Comparison of ENCODE assay signal across 10 cellular contexts in the genomic region with DNA sequence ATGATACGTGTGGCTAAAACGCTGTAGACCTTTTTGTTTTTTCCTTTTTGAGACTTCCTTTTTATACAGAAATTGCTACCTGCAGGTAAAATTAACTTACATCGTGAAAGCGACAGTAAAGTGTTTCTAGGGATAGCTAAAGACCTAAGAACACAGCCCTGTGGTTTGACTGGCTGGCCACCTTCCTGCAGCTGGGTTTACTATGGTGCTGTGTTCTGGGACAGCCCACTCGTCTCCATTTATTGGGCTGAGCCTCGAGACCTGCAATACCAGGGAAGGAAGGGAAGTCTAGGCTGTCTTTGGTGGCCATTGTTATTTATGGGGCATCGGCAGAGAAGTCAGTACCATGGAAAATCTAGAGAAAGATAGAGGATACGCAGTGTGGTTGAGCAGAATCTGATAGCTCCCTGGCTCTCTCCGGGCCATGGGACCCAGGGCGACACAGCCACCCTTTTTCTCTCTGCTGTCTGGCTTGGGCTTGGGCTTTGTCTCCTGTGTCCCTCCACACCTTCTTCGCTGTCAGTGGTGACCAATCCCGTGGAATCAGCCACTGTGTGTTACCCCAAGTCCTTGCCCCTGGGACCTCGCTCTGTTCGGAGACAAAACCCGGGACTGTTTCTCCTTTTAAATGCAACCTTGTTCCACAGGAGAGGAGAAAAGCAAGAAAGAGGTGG. TPM values are rescaled to one million over a fixed set of nuclear protein-coding genes. Genes with fewer than 3 reads are reported as not detected.
A peak's percentile ranks its signal among the peaks of the same experiment; 100 is the strongest.
DNase-seq lines count a peak whose midpoint lies in the region; TF ChIP-seq lines count a peak whose summit lies in the region.
"Had no signal": no experiment of that assay in that cellular context is flagged by ENCODE, and none has a peak within 500 bp of the region (broad histone marks: within the 10 kb centered on the region; RNA-seq: fewer than 3 reads in every experiment).

No MANE protein-coding gene starts in this region.

- WGBS in mammary epithelial cell (ENCODE audit: low coverage, missing lambda C conversion rate): 77% methylated on average over 15 of the region's 15 CpGs
- WGBS in mesenchymal stem cell: 96% methylated on average over 15 of the region's 15 CpGs

- H4K20me1 ChIP-seq in mammary epithelial cell (ENCODE audit: insufficient read depth, low read length): no peaks in the 10 kb centered on the region

- H2BK120ac ChIP-seq in mesenchymal stem cell (ENCODE audit: low read depth, low read length): no peak overlapping the region

- no peak overlapping the region for H3K4me2 ChIP-seq in mammary epithelial cell (ENCODE audit: insufficient read depth, low read depth, low read length)
- no peak overlapping the region for H3K4me2 ChIP-seq in mesenchymal stem cell (ENCODE audit: low read length, poor library complexity, severe bottlenecking)

- H3K79me2 ChIP-seq in mammary epithelial cell (ENCODE audit: insufficient read depth, low read length): peaks cover 97% of the 10 kb centered on the region

- H3K9me3 ChIP-seq in HUES6 (ENCODE audit: control insufficient read depth, insufficient read depth, low read depth, low read length) (no peaks in the 10 kb centered on the region), mammary epithelial cell (replicated peaks; ENCODE audit: insufficient read depth, low read length) (peaks cover 7% of the 10 kb centered on the region), mesenchymal stem cell (ENCODE audit: control insufficient read depth, low read length) (no peaks in the 10 kb centered on the region), subcutaneous abdominal adipose tissue (ENCODE audit: control insufficient read depth in 5 of 5, low read length in 5 of 5) (no peaks in the 10 kb centered on the region)

- H3K4ac ChIP-seq in mesenchymal stem cell (ENCODE audit: low read depth in 1 of 2, low read length in 2 of 2): peak overlapping the region in 1 of 2 experiments; percentile 37

- H3K27me3 ChIP-seq in HUES6 (ENCODE audit: control insufficient read depth, insufficient read depth, low read length) (no peaks in the 10 kb centered on the region), mammary epithelial cell (ENCODE audit: insufficient read depth, low read length) (no peaks in the 10 kb centered on the region), mesenchymal stem cell (ENCODE audit: control insufficient read depth in 1 of 2, insufficient read depth in 1 of 2, low read length in 2 of 2) (no peaks in the 10 kb centered on the region), subcutaneous abdominal adipose tissue (ENCODE audit: control insufficient read depth in 5 of 5, insufficient read depth in 4 of 5, low read length in 5 of 5) (no peaks in the 10 kb centered on the region)

- no peak overlapping the region for H2BK5ac ChIP-seq in mesenchymal stem cell (ENCODE audit: low read depth, low read length, poor library complexity, severe bottlenecking)

- no peak overlapping the region for H2BK15ac ChIP-seq in mesenchymal stem cell (ENCODE audit: low read depth, poor library complexity, severe bottlenecking)

- intact Hi-C loops in mammary epithelial cell (cut with micrococcal nuclease): no loop called here

- BruUV-seq in mammary epithelial cell (replicated peaks; lab: Mats Ljungman, UMichigan): no TSS peak

- H4K91ac ChIP-seq in mesenchymal stem cell (ENCODE audit: low read length): peak overlapping the region; percentile 15

- no peaks in the 10 kb centered on the region for H3K79me1 ChIP-seq in mesenchymal stem cell (replicated peaks; ENCODE audit: low read length, poor library complexity, severe bottlenecking)

- peak overlapping the region; percentile 49 to 64 for H2BK12ac ChIP-seq in mesenchymal stem cell (ENCODE audit: low read length in 2 of 2)

- peak overlapping the region in 1 of 2 experiments; percentile 44 for H3K14ac ChIP-seq in mesenchymal stem cell (ENCODE audit: low read length in 2 of 2)

- in situ Hi-C loops in mammary epithelial cell (cut with MboI; ENCODE audit: low sequenced_read_pairs in 2 of 2): no loop called here

- H2AK5ac ChIP-seq in mesenchymal stem cell (ENCODE audit: low read length, severe bottlenecking): peak overlapping the region; percentile 7

- CTCF ChIA-PET in mammary epithelial cell (lab: Charles Lee; ENCODE audit: low non-redundant PET): no interaction called here

- H4K8ac ChIP-seq in mesenchymal stem cell (ENCODE audit: low read length): no peak overlapping the region

- dilution Hi-C loops in mammary epithelial cell (cut with HindIII; ENCODE audit: low sequenced_read_pairs): no loop called here

- H3K27ac ChIP-seq in HUES6 (ENCODE audit: low read depth, low read length): no peak overlapping the region
- H3K27ac ChIP-seq in mammary epithelial cell (ENCODE audit: insufficient read depth, low read depth, low read length): peak overlapping the region; percentile 43
- H3K27ac ChIP-seq in mesenchymal stem cell (ENCODE audit: low read length, poor library complexity, severe bottlenecking): peak overlapping the region; percentile 51
- peak overlapping the region; percentile 14 for H3K27ac ChIP-seq in subcutaneous abdominal adipose tissue (ENCODE audit: low read depth, low read length)
- H3K27ac ChIP-seq: WERI-Rb-1 had no signal

- TF ChIP-seq CTCF in mammary epithelial cell (conservative IDR thresholded peaks at IDR 0.05 in 1 of 2, IDR thresholded peaks at IDR 0.05 in 1 of 2; ENCODE audit: extremely low read depth in 1 of 2, insufficient read depth in 1 of 2, low read depth in 1 of 2, low read length in 2 of 2): no peak

- no peak overlapping the region for H3K23ac ChIP-seq in mesenchymal stem cell (ENCODE audit: low read length in 2 of 2)

- H3K9ac ChIP-seq in HUES6 (ENCODE audit: low read length) (peak overlapping the region; percentile 30), mammary epithelial cell (ENCODE audit: insufficient read depth, low read length) (no peak overlapping the region), mesenchymal stem cell (ENCODE audit: low read length) (no peak overlapping the region), subcutaneous abdominal adipose tissue (ENCODE audit: low read length in 5 of 5) (no peak overlapping the region)

- peaks cover 44% of the 10 kb centered on the region for H3K36me3 ChIP-seq in HUES6 (ENCODE audit: control insufficient read depth, insufficient read depth, low read length)
- H3K36me3 ChIP-seq in mammary epithelial cell (ENCODE audit: insufficient read depth, low read length): peaks cover 30% of the 10 kb centered on the region
- peaks cover 6 to 57% of the 10 kb centered on the region in 2 experiments for H3K36me3 ChIP-seq in mesenchymal stem cell (ENCODE audit: control insufficient read depth in 1 of 2, insufficient read depth in 2 of 2, low read depth in 1 of 2, low read length in 2 of 2)
- peaks cover 0 to 13% (median 4%) of the 10 kb centered on the region in 5 donors for H3K36me3 ChIP-seq in subcutaneous abdominal adipose tissue (ENCODE audit: control insufficient read depth in 5 of 5, insufficient read depth in 5 of 5, low read length in 5 of 5)

- peak overlapping the region; percentile 55 to 68 for H3K18ac ChIP-seq in mesenchymal stem cell (ENCODE audit: low read depth in 1 of 2, low read length in 2 of 2)

- H2AFZ ChIP-seq in mammary epithelial cell (ENCODE audit: low read depth, low read length): no peak overlapping the region
- no peak overlapping the region for H2AFZ ChIP-seq in mesenchymal stem cell (ENCODE audit: low read depth, low read length)

- no peak overlapping the region for H3K4me3 ChIP-seq in HUES6 (ENCODE audit: low read depth, low read length)
- no peak overlapping the region for H3K4me3 ChIP-seq in mammary epithelial cell (replicated peaks in 1 of 3; ENCODE audit: insufficient read depth in 1 of 3, low read depth in 2 of 3, low read length in 3 of 3)
- no peak overlapping the region for H3K4me3 ChIP-seq in mesenchymal stem cell (ENCODE audit: insufficient read depth in 1 of 2, low read depth in 1 of 2, low read length in 2 of 2)
- H3K4me3 ChIP-seq in subcutaneous abdominal adipose tissue (ENCODE audit: low read depth in 1 of 5, low read length in 5 of 5): no peak overlapping the region

- peaks cover 51% of the 10 kb centered on the region for H3K4me1 ChIP-seq in HUES6 (ENCODE audit: control insufficient read depth, insufficient read depth, low read length)
- peaks cover 81% of the 10 kb centered on the region for H3K4me1 ChIP-seq in mammary epithelial cell (ENCODE audit: insufficient read depth, low read length)
- H3K4me1 ChIP-seq in mesenchymal stem cell (ENCODE audit: control insufficient read depth, insufficient read depth, low read depth, low read length): peaks cover 57% of the 10 kb centered on the region
- peaks cover 9 to 79% (median 47%) of the 10 kb centered on the region in 5 donors for H3K4me1 ChIP-seq in subcutaneous abdominal adipose tissue (ENCODE audit: control insufficient read depth in 5 of 5, insufficient read depth in 5 of 5, low read length in 5 of 5)

- DNase-seq in mammary epithelial cell (no peak), mesenchymal stem cell (no peak), SHP77 (lab: John Stamatoyannopoulos, UW) (no peak), NCI-H2029 (lab: John Stamatoyannopoulos, UW) (no peak), NCI-H1417 (lab: John Stamatoyannopoulos, UW) (no peak)
- no peak for DNase-seq in activated CD4-positive, alpha-beta T cell treated with anti-CD3 and anti-CD28 coated beads for 1 hour
- DNase-seq: NCI-H1436, WERI-Rb-1 had no signal

RNA-seq across cellular contexts. Expression of gene ACTN4, which starts 30.9 kb away (rescaled TPM):
- total RNA-seq in mammary epithelial cell: 1,000 to 10,000 TPM in 1 of 2 donors, 100 to 1,000 TPM in 1; 951 to 1,146 TPM
- polyA plus RNA-seq in mammary epithelial cell: 524 TPM
- 912 TPM for polyA minus RNA-seq in mammary epithelial cell
- 259 TPM for polyA plus RNA-seq in mesenchymal stem cell (2013, experiment 1 of 2)
- polyA plus RNA-seq in mesenchymal stem cell (2013, experiment 2 of 2): 250 TPM

RNA-seq across cellular contexts. Expression of gene EIF3K, which starts 59.4 kb away (rescaled TPM):
- 100 to 1,000 TPM; 237 to 319 TPM for total RNA-seq in mammary epithelial cell
- 490 TPM for polyA plus RNA-seq in mammary epithelial cell
- 368 TPM for polyA minus RNA-seq in mammary epithelial cell
- polyA plus RNA-seq in mesenchymal stem cell (2013, experiment 1 of 2): 221 TPM
- polyA plus RNA-seq in mesenchymal stem cell (2013, experiment 2 of 2): 218 TPM
